Comparison of ENCODE assay signal across 1 cellular context in the genomic region with DNA sequence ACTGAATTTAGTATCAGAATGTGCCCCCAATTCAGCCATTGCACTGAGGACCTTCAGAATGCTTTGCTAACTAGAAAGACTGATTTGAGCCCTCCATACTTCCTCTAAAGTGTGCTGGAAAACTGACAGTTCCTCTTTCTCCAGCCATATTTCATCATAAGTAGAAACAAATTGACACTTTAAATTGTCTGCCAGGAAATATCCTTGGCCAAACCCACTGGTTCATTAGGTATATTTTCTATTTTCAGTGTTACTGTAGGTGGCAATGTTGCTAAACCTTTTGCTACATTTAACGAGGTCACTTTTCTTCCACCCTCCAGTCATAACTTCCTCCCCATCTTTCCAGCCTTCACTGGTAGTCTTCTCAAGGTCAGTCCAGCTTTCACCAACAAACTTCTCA.
TF ChIP-seq lines count a peak whose summit lies in the region.

No MANE protein-coding gene starts in this region.

TF ChIP-seq in HepG2, 621 proteins besides CTCF, POLR2A, EP300 and RAD21:
- peak; percentile 55 for TF ChIP-seq STAG1 (CRISPR knock-in tag; IDR thresholded peaks at IDR 0.05)
- TF ChIP-seq ZNF768 (CRISPR knock-in tag; IDR thresholded peaks at IDR 0.05) = no peak
